In the genomic region with DNA sequence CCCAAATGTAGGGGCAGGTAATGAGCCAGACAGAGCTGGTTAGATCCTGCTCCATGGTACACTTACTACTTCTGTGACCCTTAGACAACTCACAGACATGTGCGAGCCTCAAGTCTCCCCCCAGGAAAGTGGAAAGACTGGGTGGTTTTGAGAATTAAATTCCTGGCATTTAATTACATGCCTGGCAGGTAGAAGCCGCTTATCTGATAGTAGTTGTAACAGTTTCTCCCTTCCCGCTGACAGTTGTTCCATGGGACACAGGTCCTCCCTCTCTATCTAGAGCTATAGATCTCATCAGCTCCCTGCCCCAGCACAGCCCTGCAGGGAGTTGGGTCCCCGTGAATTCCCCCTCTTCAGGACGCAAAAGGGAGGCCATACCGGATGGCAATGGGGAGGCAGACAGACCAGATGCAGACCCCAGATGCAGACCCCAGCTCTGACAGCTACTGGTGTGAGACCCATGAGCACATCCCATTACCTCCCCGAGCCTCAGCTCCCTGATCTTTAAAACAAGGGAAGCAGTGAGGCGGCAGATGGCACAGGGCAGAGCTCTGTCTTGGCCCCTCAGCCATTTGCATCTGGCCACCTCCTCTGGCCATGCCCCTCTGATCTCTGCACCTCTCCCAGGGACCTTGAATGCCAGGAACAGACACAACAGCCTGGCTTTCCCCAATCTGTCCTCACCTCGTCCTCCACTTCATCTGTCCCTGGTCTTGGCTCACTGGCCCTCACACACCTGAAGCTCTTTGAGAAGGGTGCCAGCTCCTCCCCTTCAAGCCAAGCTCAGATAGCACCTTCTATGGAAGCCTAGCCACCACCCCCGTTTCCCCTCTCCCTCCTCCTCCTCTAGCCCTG, we compare ENCODE assay signal across 1 cellular context.
TF ChIP-seq lines count a peak whose summit lies in the region.

No MANE protein-coding gene starts in this region.

TF ChIP-seq in GM23338, 12 proteins besides CTCF, POLR2A, EP300 and RAD21:
- TF ChIP-seq EZH2phosphoT487 (IDR thresholded peaks at IDR 0.05; ENCODE audit: unreplicated experiment) (no peak), EZH2 (IDR thresholded peaks at IDR 0.05; ENCODE audit: low read depth, unreplicated experiment) (no peak), STAT1 (IDR thresholded peaks at IDR 0.05; ENCODE audit: unreplicated experiment) (no peak), JUNB (IDR thresholded peaks at IDR 0.05; ENCODE audit: unreplicated experiment) (no peak), CREB1 (CRISPR knock-in tag; IDR thresholded peaks at IDR 0.05; ENCODE audit: low read depth) (no peak), POLR2AphosphoS5 (IDR thresholded peaks at IDR 0.05; ENCODE audit: low read depth) (no peak), ZNF331 (CRISPR knock-in tag; IDR thresholded peaks at IDR 0.05; ENCODE audit: low read depth) (no peak), NANOG (IDR thresholded peaks at IDR 0.05; ENCODE audit: borderline replicate concordance) (no peak), ZNF114 (CRISPR knock-in tag; IDR thresholded peaks at IDR 0.05) (no peak)
- TF ChIP-seq, protein P1, sequence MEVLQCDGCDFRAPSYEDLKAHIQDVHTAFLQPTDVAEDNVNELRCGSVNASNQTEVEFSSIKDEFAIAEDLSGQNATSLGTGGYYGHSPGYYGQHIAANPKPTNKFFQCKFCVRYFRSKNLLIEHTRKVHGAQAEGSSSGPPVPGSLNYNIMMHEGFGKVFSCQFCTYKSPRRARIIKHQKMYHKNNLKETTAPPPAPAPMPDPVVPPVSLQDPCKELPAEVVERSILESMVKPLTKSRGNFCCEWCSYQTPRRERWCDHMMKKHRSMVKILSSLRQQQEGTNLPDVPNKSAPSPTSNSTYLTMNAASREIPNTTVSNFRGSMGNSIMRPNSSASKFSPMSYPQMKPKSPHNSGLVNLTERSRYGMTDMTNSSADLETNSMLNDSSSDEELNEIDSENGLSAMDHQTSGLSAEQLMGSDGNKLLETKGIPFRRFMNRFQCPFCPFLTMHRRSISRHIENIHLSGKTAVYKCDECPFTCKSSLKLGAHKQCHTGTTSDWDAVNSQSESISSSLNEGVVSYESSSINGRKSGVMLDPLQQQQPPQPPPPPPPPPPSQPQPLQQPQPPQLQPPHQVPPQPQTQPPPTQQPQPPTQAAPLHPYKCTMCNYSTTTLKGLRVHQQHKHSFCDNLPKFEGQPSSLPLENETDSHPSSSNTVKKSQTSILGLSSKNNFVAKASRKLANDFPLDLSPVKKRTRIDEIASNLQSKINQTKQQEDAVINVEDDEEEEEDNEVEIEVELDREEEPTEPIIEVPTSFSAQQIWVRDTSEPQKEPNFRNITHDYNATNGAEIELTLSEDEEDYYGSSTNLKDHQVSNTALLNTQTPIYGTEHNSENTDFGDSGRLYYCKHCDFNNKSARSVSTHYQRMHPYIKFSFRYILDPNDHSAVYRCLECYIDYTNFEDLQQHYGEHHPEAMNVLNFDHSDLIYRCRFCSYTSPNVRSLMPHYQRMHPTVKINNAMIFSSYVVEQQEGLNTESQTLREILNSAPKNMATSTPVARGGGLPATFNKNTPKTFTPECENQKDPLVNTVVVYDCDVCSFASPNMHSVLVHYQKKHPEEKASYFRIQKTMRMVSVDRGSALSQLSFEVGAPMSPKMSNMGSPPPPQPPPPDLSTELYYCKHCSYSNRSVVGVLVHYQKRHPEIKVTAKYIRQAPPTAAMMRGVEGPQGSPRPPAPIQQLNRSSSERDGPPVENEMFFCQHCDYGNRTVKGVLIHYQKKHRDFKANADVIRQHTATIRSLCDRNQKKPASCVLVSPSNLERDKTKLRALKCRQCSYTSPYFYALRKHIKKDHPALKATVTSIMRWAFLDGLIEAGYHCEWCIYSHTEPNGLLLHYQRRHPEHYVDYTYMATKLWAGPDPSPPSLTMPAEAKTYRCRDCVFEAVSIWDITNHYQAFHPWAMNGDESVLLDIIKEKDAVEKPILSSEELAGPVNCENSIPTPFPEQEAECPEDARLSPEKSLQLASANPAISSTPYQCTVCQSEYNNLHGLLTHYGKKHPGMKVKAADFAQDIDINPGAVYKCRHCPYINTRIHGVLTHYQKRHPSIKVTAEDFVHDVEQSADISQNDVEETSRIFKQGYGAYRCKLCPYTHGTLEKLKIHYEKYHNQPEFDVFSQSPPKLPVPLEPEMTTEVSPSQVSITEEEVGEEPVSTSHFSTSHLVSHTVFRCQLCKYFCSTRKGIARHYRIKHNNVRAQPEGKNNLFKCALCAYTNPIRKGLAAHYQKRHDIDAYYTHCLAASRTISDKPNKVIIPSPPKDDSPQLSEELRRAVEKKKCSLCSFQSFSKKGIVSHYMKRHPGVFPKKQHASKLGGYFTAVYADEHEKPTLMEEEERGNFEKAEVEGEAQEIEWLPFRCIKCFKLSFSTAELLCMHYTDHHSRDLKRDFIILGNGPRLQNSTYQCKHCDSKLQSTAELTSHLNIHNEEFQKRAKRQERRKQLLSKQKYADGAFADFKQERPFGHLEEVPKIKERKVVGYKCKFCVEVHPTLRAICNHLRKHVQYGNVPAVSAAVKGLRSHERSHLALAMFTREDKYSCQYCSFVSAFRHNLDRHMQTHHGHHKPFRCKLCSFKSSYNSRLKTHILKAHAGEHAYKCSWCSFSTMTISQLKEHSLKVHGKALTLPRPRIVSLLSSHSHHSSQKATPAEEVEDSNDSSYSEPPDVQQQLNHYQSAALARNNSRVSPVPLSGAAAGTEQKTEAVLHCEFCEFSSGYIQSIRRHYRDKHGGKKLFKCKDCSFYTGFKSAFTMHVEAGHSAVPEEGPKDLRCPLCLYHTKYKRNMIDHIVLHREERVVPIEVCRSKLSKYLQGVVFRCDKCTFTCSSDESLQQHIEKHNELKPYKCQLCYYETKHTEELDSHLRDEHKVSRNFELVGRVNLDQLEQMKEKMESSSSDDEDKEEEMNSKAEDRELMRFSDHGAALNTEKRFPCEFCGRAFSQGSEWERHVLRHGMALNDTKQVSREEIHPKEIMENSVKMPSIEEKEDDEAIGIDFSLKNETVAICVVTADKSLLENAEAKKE (CRISPR knock-in tag; IDR thresholded peaks at IDR 0.05), result no peak
- TF ChIP-seq, protein P2, sequence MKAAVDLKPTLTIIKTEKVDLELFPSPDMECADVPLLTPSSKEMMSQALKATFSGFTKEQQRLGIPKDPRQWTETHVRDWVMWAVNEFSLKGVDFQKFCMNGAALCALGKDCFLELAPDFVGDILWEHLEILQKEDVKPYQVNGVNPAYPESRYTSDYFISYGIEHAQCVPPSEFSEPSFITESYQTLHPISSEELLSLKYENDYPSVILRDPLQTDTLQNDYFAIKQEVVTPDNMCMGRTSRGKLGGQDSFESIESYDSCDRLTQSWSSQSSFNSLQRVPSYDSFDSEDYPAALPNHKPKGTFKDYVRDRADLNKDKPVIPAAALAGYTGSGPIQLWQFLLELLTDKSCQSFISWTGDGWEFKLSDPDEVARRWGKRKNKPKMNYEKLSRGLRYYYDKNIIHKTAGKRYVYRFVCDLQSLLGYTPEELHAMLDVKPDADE (IDR thresholded peaks at IDR 0.05), result no peak
- TF ChIP-seq, protein P3, sequence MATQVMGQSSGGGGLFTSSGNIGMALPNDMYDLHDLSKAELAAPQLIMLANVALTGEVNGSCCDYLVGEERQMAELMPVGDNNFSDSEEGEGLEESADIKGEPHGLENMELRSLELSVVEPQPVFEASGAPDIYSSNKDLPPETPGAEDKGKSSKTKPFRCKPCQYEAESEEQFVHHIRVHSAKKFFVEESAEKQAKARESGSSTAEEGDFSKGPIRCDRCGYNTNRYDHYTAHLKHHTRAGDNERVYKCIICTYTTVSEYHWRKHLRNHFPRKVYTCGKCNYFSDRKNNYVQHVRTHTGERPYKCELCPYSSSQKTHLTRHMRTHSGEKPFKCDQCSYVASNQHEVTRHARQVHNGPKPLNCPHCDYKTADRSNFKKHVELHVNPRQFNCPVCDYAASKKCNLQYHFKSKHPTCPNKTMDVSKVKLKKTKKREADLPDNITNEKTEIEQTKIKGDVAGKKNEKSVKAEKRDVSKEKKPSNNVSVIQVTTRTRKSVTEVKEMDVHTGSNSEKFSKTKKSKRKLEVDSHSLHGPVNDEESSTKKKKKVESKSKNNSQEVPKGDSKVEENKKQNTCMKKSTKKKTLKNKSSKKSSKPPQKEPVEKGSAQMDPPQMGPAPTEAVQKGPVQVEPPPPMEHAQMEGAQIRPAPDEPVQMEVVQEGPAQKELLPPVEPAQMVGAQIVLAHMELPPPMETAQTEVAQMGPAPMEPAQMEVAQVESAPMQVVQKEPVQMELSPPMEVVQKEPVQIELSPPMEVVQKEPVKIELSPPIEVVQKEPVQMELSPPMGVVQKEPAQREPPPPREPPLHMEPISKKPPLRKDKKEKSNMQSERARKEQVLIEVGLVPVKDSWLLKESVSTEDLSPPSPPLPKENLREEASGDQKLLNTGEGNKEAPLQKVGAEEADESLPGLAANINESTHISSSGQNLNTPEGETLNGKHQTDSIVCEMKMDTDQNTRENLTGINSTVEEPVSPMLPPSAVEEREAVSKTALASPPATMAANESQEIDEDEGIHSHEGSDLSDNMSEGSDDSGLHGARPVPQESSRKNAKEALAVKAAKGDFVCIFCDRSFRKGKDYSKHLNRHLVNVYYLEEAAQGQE (IDR thresholded peaks at IDR 0.05; ENCODE audit: unreplicated experiment), result no peak
